10 cellular contexts compared by ENCODE assay signal in genomic region chr11:8268530-8269461, GRCh38. TPM values are rescaled to one million over a fixed set of nuclear protein-coding genes. Genes with fewer than 3 reads are reported as not detected.
DNase-seq lines count a peak whose midpoint lies in the region; ATAC-seq, FAIRE-seq and TF ChIP-seq lines count a peak whose summit lies in the region.
"Had no signal": no experiment of that assay in that cellular context is flagged by ENCODE, and none has a peak within 500 bp of the region (broad histone marks: within the 10 kb centered on the region; RNA-seq: fewer than 3 reads in every experiment).

No MANE protein-coding gene starts in this region.

- no peak for TF ChIP-seq EP300 in A549 (IDR thresholded peaks at IDR 0.05)

- H4K8ac ChIP-seq in H9 (replicated peaks; ENCODE audit: insufficient read length, low read depth, low read length): no peak overlapping the region

- no peak overlapping the region for H4K91ac ChIP-seq in H9 (ENCODE audit: insufficient read length, low read depth, low read length)

- FAIRE-seq in A549 (lab: Jason Lieb, UNC): no peak

- H4K5ac ChIP-seq in H9 (ENCODE audit: insufficient read length, low read depth, low read length): no peak overlapping the region

- H2BK5ac ChIP-seq in H9 (ENCODE audit: insufficient read length, low read length): no peak overlapping the region

- H3K79me1 ChIP-seq in H9 (ENCODE audit: insufficient read depth, low read depth, low read length, poor library complexity, severe bottlenecking): no peaks in the 10 kb centered on the region

- H2BK15ac ChIP-seq in H9 (ENCODE audit: low read depth, low read length): no peak overlapping the region

- H3K4me1 Mint-ChIP-seq in H9: peaks cover 6 to 26% of the 10 kb centered on the region in 2 experiments
- H3K4me1 Mint-ChIP-seq in naive thymus-derived CD8-positive, alpha-beta T cell: peaks cover 3 to 12% (median 5%) of the 10 kb centered on the region in 4 donors

- no peak for TF ChIP-seq RAD21 in A549 (conservative IDR thresholded peaks at IDR 0.05 in 1 of 2, IDR thresholded peaks at IDR 0.05 in 1 of 2)

- H2AFZ ChIP-seq in H9 (ENCODE audit: low read length): no peak overlapping the region

- no peak overlapping the region for H2AK5ac ChIP-seq in H9 (ENCODE audit: insufficient read length, low read length)

- H2BK120ac ChIP-seq in H9 (ENCODE audit: low read depth, low read length, poor library complexity, severe bottlenecking): no peak overlapping the region

- WGBS in A549 (ENCODE audit: missing lambda C conversion rate): 71% methylated on average over 33 of the region's 68 CpGs
- WGBS in H9 (ENCODE audit: extremely low coverage, insufficient read length, low lambda C conversion rate): no CpG with 5 or more reads among the region's 68 CpGs

- H3K14ac ChIP-seq in H9 (ENCODE audit: insufficient read depth, low read length): no peak overlapping the region

- no peak overlapping the region for H3K9ac ChIP-seq in H9 (ENCODE audit: extremely low read depth, insufficient read length, low read length)
- H3K9ac ChIP-seq in endocrine pancreas (ENCODE audit: control insufficient read depth, insufficient read depth, low read length): peak overlapping the region; percentile 30

- DNase-seq in A549 (ENCODE audit: low read depth in 1 of 2, low spot score in 1 of 2): no peak
- no peak for DNase-seq in H9
- DNase-seq in naive thymus-derived CD8-positive, alpha-beta T cell: no peak
- no peak for DNase-seq in SJCRH30

- no peak overlapping the region for H2BK20ac ChIP-seq in H9 (ENCODE audit: low read depth, low read length, poor library complexity, severe bottlenecking)

- H3K4me3 ChIP-seq in A549 (peak overlapping the region; percentile 79), endocrine pancreas (ENCODE audit: control insufficient read depth, insufficient read depth, low read length) (peak overlapping the region; percentile 25), SJCRH30 (no peak overlapping the region)

- H3K4ac ChIP-seq in H9 (ENCODE audit: low read depth, low read length): no peak overlapping the region

- H3K27ac ChIP-seq in A549: peak overlapping the region; percentile 68 to 84
- no peak overlapping the region for H3K27ac ChIP-seq in H9 (ENCODE audit: insufficient read length, low read depth, low read length)
- H3K27ac ChIP-seq in SJCRH30: no peak overlapping the region
- H3K27ac ChIP-seq: adrenal gland had no signal

- no peak overlapping the region for H3K23ac ChIP-seq in H9 (ENCODE audit: insufficient read length, low read depth, low read length)

- H3K27me3 Mint-ChIP-seq in H9 (ENCODE audit: low read depth): peaks cover 89% of the 10 kb centered on the region
- peaks cover 39 to 76% (median 58%) of the 10 kb centered on the region in 5 donors for H3K27me3 Mint-ChIP-seq in naive thymus-derived CD8-positive, alpha-beta T cell

- H3K4me3 Mint-ChIP-seq in H9: peak overlapping the region; percentile 54 to 77
- peak overlapping the region; percentile 18 to 74 (median 63) for H3K4me3 Mint-ChIP-seq in naive thymus-derived CD8-positive, alpha-beta T cell

- H3K79me2 ChIP-seq in H9 (ENCODE audit: insufficient read depth, low read length): no peaks in the 10 kb centered on the region

- H3K9me3 ChIP-seq in A549 (no peaks in the 10 kb centered on the region; the same call in 2 of the 3 replicates), H9 (ENCODE audit: control insufficient read depth, low read depth, low read length) (no peaks in the 10 kb centered on the region), endocrine pancreas (ENCODE audit: control insufficient read depth, low read length) (no peaks in the 10 kb centered on the region), SJCRH30 (replicated peaks) (no peaks in the 10 kb centered on the region)

- ATAC-seq in A549 (peak; percentile 8 to 35; a peak in 5 of 6 replicates), GM21390 (IDR thresholded peaks at IDR 0.05; ENCODE audit: unreplicated experiment) (no peak), GM21423 (IDR thresholded peaks at IDR 0.05; ENCODE audit: unreplicated experiment) (no peak), HG02938 (IDR thresholded peaks at IDR 0.05; ENCODE audit: unreplicated experiment) (no peak)
- no peak for ATAC-seq in naive thymus-derived CD8-positive, alpha-beta T cell

- peaks cover 6% of the 10 kb centered on the region; the same call in 2 of the 3 replicates for H3K4me1 ChIP-seq in A549
- H3K4me1 ChIP-seq in H9 (ENCODE audit: insufficient read depth, low read length): no peaks in the 10 kb centered on the region
- no peaks in the 10 kb centered on the region for H3K4me1 ChIP-seq in endocrine pancreas (ENCODE audit: control insufficient read depth, insufficient read depth, low read length)
- H3K4me1 ChIP-seq in SJCRH30: peaks cover 4% of the 10 kb centered on the region

- POLR2A ChIA-PET in A549 (lab: Yijun Ruan, JAX): no interaction called here
- POLR2A ChIA-PET in naive thymus-derived CD8-positive, alpha-beta T cell (lab: Charles Lee): no interaction called here

- peaks cover 49% of the 10 kb centered on the region for H3K27me3 ChIP-seq in H9 (ENCODE audit: insufficient read depth, low read length)
- H3K27me3 ChIP-seq in endocrine pancreas (ENCODE audit: control insufficient read depth, insufficient read depth, low read length): no peaks in the 10 kb centered on the region
- H3K27me3 ChIP-seq in SJCRH30: no peaks in the 10 kb centered on the region

- TF ChIP-seq CTCF in A549 (IDR thresholded peaks at IDR 0.05) (no peak), H9 (conservative IDR thresholded peaks at IDR 0.05) (no peak)

- no peaks in the 10 kb centered on the region; a peak in 1 of 7 replicates for H3K36me3 Mint-ChIP-seq in H9 (ENCODE audit: insufficient read depth in 1 of 3, low read depth in 3 of 3)
- no peaks in the 10 kb centered on the region for H3K36me3 Mint-ChIP-seq in naive thymus-derived CD8-positive, alpha-beta T cell

- no peaks in the 10 kb centered on the region for H3K36me3 ChIP-seq in endocrine pancreas (ENCODE audit: control insufficient read depth, insufficient read depth, low read length)
- H3K36me3 ChIP-seq in SJCRH30: no peaks in the 10 kb centered on the region
- H3K36me3 ChIP-seq: adrenal gland had no signal

- no peak overlapping the region for H2BK12ac ChIP-seq in H9 (ENCODE audit: insufficient read length, low read depth, low read length)

- H3K23me2 ChIP-seq in H9 (ENCODE audit: insufficient read length, low read depth, low read length, poor library complexity, severe bottlenecking): peaks cover 4% of the 10 kb centered on the region

- no peak for TF ChIP-seq POLR2A in A549 (IDR thresholded peaks at IDR 0.05; ENCODE audit: low read length)

- CTCF ChIA-PET in A549 (lab: Yijun Ruan, JAX): interaction anchor here (1.5 to 9.9 kb wide), 2 partner anchors 19 to 49 kb away, joined by 5 to 184 read pairs; no protein-coding TSS in a partner anchor

- no peak overlapping the region for H3K56ac ChIP-seq in H9 (ENCODE audit: insufficient read length, low read depth, low read length)

- no peaks in the 10 kb centered on the region for H4K20me1 ChIP-seq in H9 (ENCODE audit: control insufficient read depth, insufficient read depth, insufficient read length)

- no peak overlapping the region for H3K27ac Mint-ChIP-seq in H9
- peak overlapping the region in 1 of 10 donors; percentile 53 for H3K27ac Mint-ChIP-seq in naive thymus-derived CD8-positive, alpha-beta T cell

- peak overlapping the region; percentile 98 for H3K4me2 ChIP-seq in A549
- H3K4me2 ChIP-seq in H9 (ENCODE audit: insufficient read depth, insufficient read length, low read length): peak overlapping the region; percentile 50

- H3K18ac ChIP-seq in H9 (ENCODE audit: insufficient read length, low read depth, low read length): no peak overlapping the region

- H3K9me3 Mint-ChIP-seq in H9: no peaks in the 10 kb centered on the region; a peak in 2 of 5 replicates
- H3K9me3 Mint-ChIP-seq in naive thymus-derived CD8-positive, alpha-beta T cell: no peaks in the 10 kb centered on the region

- H3T11ph ChIP-seq in H9 (ENCODE audit: low read length): no peak overlapping the region

TF ChIP-seq in A549, 52 proteins besides CTCF, POLR2A, EP300 and RAD21:
- no peak for TF ChIP-seq BCL3 (IDR thresholded peaks at IDR 0.05)
- TF ChIP-seq HOXA7 (CRISPR knock-in tag; IDR thresholded peaks at IDR 0.05): no peak
- no peak for TF ChIP-seq MYC (IDR thresholded peaks at IDR 0.05; ENCODE audit: borderline replicate concordance, low read length)
- no peak for TF ChIP-seq POLR2AphosphoS2 (conservative IDR thresholded peaks at IDR 0.05; ENCODE audit: low read length)
- TF ChIP-seq CBX8 (IDR thresholded peaks at IDR 0.05): no peak
- TF ChIP-seq CHD2 (IDR thresholded peaks at IDR 0.05; ENCODE audit: low read length, partially characterized antibody): no peak
- TF ChIP-seq PHF8 (IDR thresholded peaks at IDR 0.05; ENCODE audit: borderline replicate concordance, low read depth): no peak
- TF ChIP-seq HOXB5 (CRISPR knock-in tag; IDR thresholded peaks at IDR 0.05): no peak
- no peak for TF ChIP-seq FOXS1 (CRISPR knock-in tag; IDR thresholded peaks at IDR 0.05)
- no peak for TF ChIP-seq HES2 (IDR thresholded peaks at IDR 0.05)
- no peak for TF ChIP-seq TP53 (CRISPR knock-in tag; IDR thresholded peaks at IDR 0.05)

RNA-seq across cellular contexts. Expression of gene LMO1, which starts 5.1 kb away (rescaled TPM):
- 0.18 and 1.3 TPM in 2 replicates for polyA plus RNA-seq in A549 (2011; rRNA removed)
- polyA plus RNA-seq in A549 (2012; cell fraction: cytosol; rRNA removed): 0.99 and 1.2 TPM in 2 replicates
- 1.3 and 1.4 TPM in 2 replicates for polyA plus RNA-seq in A549 (2012; cell fraction: nucleus; rRNA removed)
- polyA plus RNA-seq in A549 (2017; fragmentation: RNase III; extraction: RNeasy Plus Mini Kit Qiagen cat#74134 plus additional on column Dnase treatment): 1.1 to 3.1 TPM (median 2.7 TPM) in 3 replicates
- 0.83 TPM in 1 of 2 replicates, not detected in the other for polyA minus RNA-seq in A549 (2011; rRNA and poly(A)+ RNA removed)
- total RNA-seq in H9 (2021): 0.39 and 0.50 TPM in 2 replicates
- total RNA-seq in naive thymus-derived CD8-positive, alpha-beta T cell: not detected
- polyA plus RNA-seq in naive thymus-derived CD8-positive, alpha-beta T cell: not detected
- 0.20 and 0.24 TPM in 2 replicates for total RNA-seq in SJCRH30 (2014; rRNA removed; shearing (Covaris generic))
- total RNA-seq: M059J had no signal

Comparison
In these comparisons a context has a peak if more than half of its experiments do, and no peak if none do; other contexts are left out.
1. ATAC-seq: peak in A549 (2 of 2); none in naive thymus-derived CD8-positive, alpha-beta T cell (0 of 2), GM21390 (single experiment), GM21423 (single experiment) and HG02938 (single experiment).
2. H3K27ac ChIP-seq: peak in A549 (2 of 2); none in H9 (single experiment) and SJCRH30 (single experiment).